25 cellular contexts compared by ENCODE assay signal in genomic region chr7:1651031-1651446, GRCh38. TPM values are rescaled to one million over a fixed set of nuclear protein-coding genes. Genes with fewer than 3 reads are reported as not detected.
A peak's percentile ranks its signal among the peaks of the same experiment; 100 is the strongest.
DNase-seq lines count a peak whose midpoint lies in the region; ATAC-seq, FAIRE-seq and TF ChIP-seq lines count a peak whose summit lies in the region.
"Had no signal": no experiment of that assay in that cellular context is flagged by ENCODE, and none has a peak within 500 bp of the region (broad histone marks: within the 10 kb centered on the region; RNA-seq: fewer than 3 reads in every experiment).

No MANE protein-coding gene starts in this region.

- peaks cover 0 to 25% of the 10 kb centered on the region in 2 donors for H3K4me1 ChIP-seq in right atrium auricular region
- peaks cover 46% of the 10 kb centered on the region for H3K4me1 ChIP-seq in HepG2 (ENCODE audit: insufficient read depth, low read length)

- no peaks in the 10 kb centered on the region for H3K36me3 ChIP-seq in right atrium auricular region
- no peaks in the 10 kb centered on the region for H3K36me3 ChIP-seq in HepG2 (replicated peaks in 1 of 2; ENCODE audit: control insufficient read depth in 1 of 2, insufficient read depth in 2 of 2, low read length in 2 of 2)

- ATAC-seq in Right ventricle myocardium superior (ENCODE audit: poor library complexity): no peak
- peak; percentile 21 for ATAC-seq in HepG2
- ATAC-seq in naive thymus-derived CD8-positive, alpha-beta T cell: no peak

- no peak for TF ChIP-seq CTCF in right atrium auricular region (IDR thresholded peaks at IDR 0.05)
- no peak for TF ChIP-seq CTCF in HepG2 (CRISPR knock-in tag; IDR thresholded peaks at IDR 0.05)

- H3K27me3 ChIP-seq in right atrium auricular region (no peaks in the 10 kb centered on the region), HepG2 (ENCODE audit: control insufficient read depth in 1 of 2, insufficient read depth in 2 of 2, low read length in 2 of 2) (peaks cover 11 to 52% of the 10 kb centered on the region in 2 experiments)

- no TSS peak for BruUV-seq in HepG2 (replicated peaks; lab: Mats Ljungman, UMichigan)

- no peaks in the 10 kb centered on the region for H3K36me3 Mint-ChIP-seq in naive thymus-derived CD8-positive, alpha-beta T cell
- H3K36me3 Mint-ChIP-seq: CD4-positive, alpha-beta memory T cell had no signal

- no peak overlapping the region for H3K9ac ChIP-seq in HepG2 (ENCODE audit: insufficient read depth, low read depth, low read length)

- no peak for FAIRE-seq in HepG2 (lab: Jason Lieb, UNC)
- FAIRE-seq: GM12892 had no signal

- in situ Hi-C loops in HepG2 (cut with HindIII; ENCODE audit: extremely low pct_ligation_motif_present, low pct_unique_long_range_greater_than_20kb): no loop called here

- H4K20me1 ChIP-seq in HepG2 (ENCODE audit: insufficient read depth, low read length): no peaks in the 10 kb centered on the region

- intact Hi-C loops in Right ventricle myocardium superior (cut with DNase I) (no loop called here), HepG2 (cut with micrococcal nuclease; ENCODE audit: unreplicated experiment) (no loop called here)

- peak overlapping the region; percentile 69 for H3K4me2 ChIP-seq in HepG2 (ENCODE audit: low read depth, low read length)
- H3K4me2 ChIP-seq: PC-9 had no signal

- no peak for TF ChIP-seq POLR2A in HepG2 (IDR thresholded peaks at IDR 0.05; ENCODE audit: insufficient read depth in 1 of 2, low read depth in 2 of 2, low read length in 2 of 2)

- H3K27ac Mint-ChIP-seq in naive thymus-derived CD8-positive, alpha-beta T cell: no peak overlapping the region
- H3K27ac Mint-ChIP-seq: CD4-positive, alpha-beta memory T cell had no signal

- peak; percentile 38 for DNase-seq in Right ventricle myocardium superior
- DNase-seq in right atrium auricular region (ENCODE audit: low spot score): no peak
- DNase-seq in NCI-H510A (lab: John Stamatoyannopoulos, UW): peak; percentile 44
- no peak for DNase-seq in HepG2 (ENCODE audit: low spot score)
- no peak for DNase-seq in hypothalamus (lab: John Stamatoyannopoulos, UW)
- DNase-seq in DMS 273 (lab: John Stamatoyannopoulos, UW; ENCODE audit: unreplicated experiment): no peak
- DNase-seq in naive thymus-derived CD8-positive, alpha-beta T cell: no peak
- DNase-seq: C1 segment of cervical spinal cord; CD4-positive, alpha-beta memory T cell; COR-L47; DMS 273 treated with DMSO at 0.1 percent for 48 hours; DMS79; EL; GF-D8; NCI-H1092; NCI-H1417 treated with DMSO at 0.1 percent for 48 hours; NCI-H1694 treated with DMSO at 0.1 percent for 48 hours; NCI-H2081; NCI-H2171 treated with DMSO at 0.1 percent for 48 hours; NCI-H526 treated with DMSO at 0.1 percent for 48 hours; PC-9; SHP77 treated with DMSO at 0.1 percent for 48 hours had no signal

- H3K27me3 Mint-ChIP-seq in naive thymus-derived CD8-positive, alpha-beta T cell: peaks cover 5 to 31% (median 17%) of the 10 kb centered on the region in 5 donors

- no peak overlapping the region for H3K27ac ChIP-seq in right atrium auricular region
- H3K27ac ChIP-seq in HepG2 (ENCODE audit: extremely low read length, insufficient read depth, low read length): no peak overlapping the region
- H3K27ac ChIP-seq: HL-60, PC-9, SK-N-MC had no signal

- H3K4me3 ChIP-seq in right atrium auricular region: no peak overlapping the region
- H3K4me3 ChIP-seq in HepG2 (replicated peaks in 1 of 3; ENCODE audit: insufficient read depth in 1 of 3, low read depth in 2 of 3, low read length in 3 of 3): peak overlapping the region in 1 of 3 experiments; percentile 65; a peak in 3 of 6 replicates
- H3K4me3 ChIP-seq: PC-9, SK-N-MC had no signal

- no peaks in the 10 kb centered on the region for H3K9me3 Mint-ChIP-seq in naive thymus-derived CD8-positive, alpha-beta T cell
- H3K9me3 Mint-ChIP-seq: CD4-positive, alpha-beta memory T cell had no signal

- no peak overlapping the region for H3K4me3 Mint-ChIP-seq in naive thymus-derived CD8-positive, alpha-beta T cell
- H3K4me3 Mint-ChIP-seq: CD4-positive, alpha-beta memory T cell had no signal

- POLR2A ChIA-PET in HepG2 (lab: Yijun Ruan, JAX): no interaction called here
- POLR2A ChIA-PET in naive thymus-derived CD8-positive, alpha-beta T cell (lab: Charles Lee): no interaction called here

- no peaks in the 10 kb centered on the region for H3K79me2 ChIP-seq in HepG2 (ENCODE audit: insufficient read depth, low read length)

- TF ChIP-seq RAD21 in HepG2 (CRISPR knock-in tag; IDR thresholded peaks at IDR 0.05): no peak

- no peaks in the 10 kb centered on the region for H3K9me3 ChIP-seq in right atrium auricular region
- no peaks in the 10 kb centered on the region for H3K9me3 ChIP-seq in HepG2 (ENCODE audit: low read length)

- no peak overlapping the region for H2AFZ ChIP-seq in HepG2 (ENCODE audit: low read length)
- H2AFZ ChIP-seq: PC-9 had no signal

- TF ChIP-seq EP300 in HepG2 (IDR thresholded peaks at IDR 0.05; ENCODE audit: low read depth in 2 of 2, low read length in 2 of 2): no peak
- TF ChIP-seq EP300 in HepG2 (CRISPR knock-in tag; IDR thresholded peaks at IDR 0.05; ENCODE audit: borderline replicate concordance): no peak

- WGBS in HepG2 (ENCODE audit: low lambda C conversion rate): 18% methylated on average over 4 of the region's 13 CpGs

- CTCF ChIA-PET in HepG2 (lab: Yijun Ruan, JAX; ENCODE audit: low intra/inter-chr PET ratio, low total read pairs): no interaction called here

- H3K4me1 Mint-ChIP-seq in naive thymus-derived CD8-positive, alpha-beta T cell: no peaks in the 10 kb centered on the region
- H3K4me1 Mint-ChIP-seq: CD4-positive, alpha-beta memory T cell had no signal

TF ChIP-seq in HepG2, 621 proteins besides CTCF, POLR2A, EP300 and RAD21:
- TF ChIP-seq NFIB (CRISPR knock-in tag; IDR thresholded peaks at IDR 0.05; ENCODE audit: borderline replicate concordance): no peak
- TF ChIP-seq ZBTB7A (CRISPR knock-in tag; IDR thresholded peaks at IDR 0.05): 0 out of 2 replicates have a peak, but pooled peaks have one; percentile 2
- peak; percentile 81 for TF ChIP-seq ZNF883 (CRISPR knock-in tag; IDR thresholded peaks at IDR 0.05; ENCODE audit: not compliant biosample characterization)
- TF ChIP-seq GPN1 (CRISPR knock-in tag; IDR thresholded peaks at IDR 0.05; ENCODE audit: borderline replicate concordance): 0 out of 2 replicates have a peak, but pooled peaks have one; percentile 62
- TF ChIP-seq ZNF770 (CRISPR knock-in tag; IDR thresholded peaks at IDR 0.05): 0 out of 2 replicates have a peak, but pooled peaks have one; percentile 21
- 0 out of 2 replicates have a peak, but pooled peaks have one; percentile 7 for TF ChIP-seq PHF8 (CRISPR knock-in tag; IDR thresholded peaks at IDR 0.05)

RNA-seq across cellular contexts. Expression of gene ELFN1, which starts 19.0 kb away (rescaled TPM):
- total RNA-seq in Right ventricle myocardium superior (10.8 TPM), right atrium auricular region (10 to 100 TPM in 1 of 2 donors, 1 to 10 TPM in 1; 6.5 to 15.3 TPM), HepG2 (2016; rRNA removed; fragmentation: Illumina TruSeq; extraction: Trizol) (0.13 and 0.18 TPM in 2 replicates)
- total RNA-seq in HepG2 (2016; cell fraction: cytosol; rRNA removed; fragmentation: Illumina TruSeq; extraction: Trizol; ENCODE audit: low read depth): 0.10 TPM in 1 of 2 replicates, not detected in the other
- 0.21 and 0.28 TPM in 2 replicates for total RNA-seq in HepG2 (2016; cell fraction: insoluble cytoplasmic fraction; rRNA removed; fragmentation: Illumina TruSeq; extraction: Trizol)
- total RNA-seq in HepG2 (2016; cell fraction: membrane; rRNA removed; fragmentation: Illumina TruSeq; extraction: Trizol): 0.10 and 0.12 TPM in 2 replicates
- 0.13 and 0.19 TPM in 2 replicates for total RNA-seq in HepG2 (2016; cell fraction: nucleus; rRNA removed; fragmentation: Illumina TruSeq; extraction: Trizol)
- polyA plus RNA-seq in HepG2 (2011; rRNA removed): 0.13 and 1.5 TPM in 2 replicates
- polyA plus RNA-seq in HepG2 (2011; cell fraction: cytosol; rRNA removed): 0.32 and 1.0 TPM in 2 replicates
- polyA plus RNA-seq in HepG2 (2011; cell fraction: nucleus; rRNA removed): 0.48 and 1.6 TPM in 2 replicates
- 0.28 and 1.0 TPM in 2 replicates for polyA plus RNA-seq in HepG2 (2012)
- polyA plus RNA-seq in HepG2 (2016; cell fraction: cytosol; fragmentation: Illumina TruSeq; extraction: Trizol; ENCODE audit: low read depth): 0.03 and 0.05 TPM in 2 replicates
- polyA plus RNA-seq in HepG2 (2016; cell fraction: insoluble cytoplasmic fraction; fragmentation: Illumina TruSeq; extraction: Trizol; ENCODE audit: low read depth): 0.22 and 0.29 TPM in 2 replicates
- polyA plus RNA-seq in HepG2 (2016; cell fraction: membrane; fragmentation: Illumina TruSeq; extraction: Trizol; ENCODE audit: low read depth): 0.09 and 0.12 TPM in 2 replicates
- polyA plus RNA-seq in HepG2 (2016; cell fraction: nucleus; fragmentation: Illumina TruSeq; extraction: Trizol; ENCODE audit: insufficient read depth, low read depth): 0.27 and 0.31 TPM in 2 replicates
- 0.21 and 0.50 TPM in 2 replicates for polyA minus RNA-seq in HepG2 (2011; rRNA and poly(A)+ RNA removed; ENCODE audit: low replicate concordance)
- 0.18 and 1.1 TPM in 2 replicates for polyA minus RNA-seq in HepG2 (2011; cell fraction: cytosol; rRNA and poly(A)+ RNA removed)
- polyA minus RNA-seq in HepG2 (2011; cell fraction: nucleus; rRNA and poly(A)+ RNA removed): 0.13 and 0.50 TPM in 2 replicates
- total RNA-seq in naive thymus-derived CD8-positive, alpha-beta T cell: not detected
- polyA plus RNA-seq in naive thymus-derived CD8-positive, alpha-beta T cell: not detected
- polyA plus RNA-seq: CD4-positive, alpha-beta memory T cell had no signal

Comparison
In these comparisons a context has a peak if more than half of its experiments do, and no peak if none do; other contexts are left out.
1. DNase-seq: peak in Right ventricle myocardium superior (single experiment) and NCI-H510A (single experiment); none in right atrium auricular region (single experiment), HepG2 (single experiment), hypothalamus (0 of 51), DMS 273 (single experiment) and naive thymus-derived CD8-positive, alpha-beta T cell (0 of 10).